Comparison of ENCODE assay signal across 8 cellular contexts in the genomic region with DNA sequence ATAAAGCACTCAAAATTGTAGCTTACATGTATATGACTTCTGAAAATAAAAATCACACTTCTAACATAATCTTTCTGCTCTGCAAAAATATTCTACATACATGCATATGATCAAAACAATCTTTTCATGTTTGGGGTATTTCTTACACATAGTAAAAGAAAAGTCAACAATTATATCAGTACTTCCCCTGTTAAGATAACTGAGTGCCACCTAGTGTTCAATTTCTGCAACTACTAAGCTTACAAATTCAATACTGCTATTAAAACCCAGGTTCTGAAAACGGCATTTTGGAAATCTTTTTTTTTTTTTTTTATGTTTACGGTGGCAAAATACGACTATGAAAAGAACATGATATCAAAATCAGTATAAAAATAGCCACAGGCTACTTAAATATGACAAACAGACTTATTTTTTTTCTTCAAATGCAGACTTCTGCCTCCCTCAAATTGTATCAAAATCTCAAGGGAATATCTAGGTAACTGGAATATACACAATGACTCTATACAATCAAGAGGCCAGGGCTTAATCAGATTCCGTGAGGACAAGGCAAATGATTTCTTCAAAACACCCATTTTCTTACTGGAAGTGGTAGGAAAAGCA. TPM values are rescaled to one million over a fixed set of nuclear protein-coding genes. Genes with fewer than 3 reads are reported as not detected.
DNase-seq lines count a peak whose midpoint lies in the region; ATAC-seq, FAIRE-seq and TF ChIP-seq lines count a peak whose summit lies in the region.
"Not testable (repeated sequence)": the region's sequence is repeated elsewhere in the genome, so short reads cannot be mapped to it uniquely, and the experiment has no call there.

No MANE protein-coding gene starts in this region.

- H3K27ac Mint-ChIP-seq in Caco-2 (ENCODE audit: unreplicated experiment); astrocyte (ENCODE audit: unreplicated experiment): not testable (repeated sequence)

- not testable (repeated sequence) for H2AFZ ChIP-seq in astrocyte (ENCODE audit: low read depth, low read length)

- H3K9me3 Mint-ChIP-seq in Caco-2 (ENCODE audit: unreplicated experiment); astrocyte (ENCODE audit: unreplicated experiment): not testable (repeated sequence)

- peak; percentile 84 for FAIRE-seq in RCC 7860 (lab: Jason Lieb, UNC)
- FAIRE-seq in astrocyte (lab: Jason Lieb, UNC): peak; percentile 50

- CTCF ChIA-PET in Caco-2 (lab: Charles Lee): not testable (repeated sequence)

- H3K9me3 ChIP-seq in Caco-2; astrocyte (ENCODE audit: insufficient read depth, low read depth, low read length); lower lobe of right lung; thoracic aorta: not testable (repeated sequence)

- peak; percentile 61 for ATAC-seq in GM18907 (IDR thresholded peaks at IDR 0.05; ENCODE audit: unreplicated experiment)
- ATAC-seq in lower lobe of right lung: peak in 1 of 2 donors; percentile 85
- not testable (repeated sequence) for ATAC-seq in thoracic aorta (ENCODE audit: insufficient number of reproducible peaks, low FRiP score, low read depth)

- H3K4me1 Mint-ChIP-seq in Caco-2 (ENCODE audit: low read depth, unreplicated experiment); astrocyte (ENCODE audit: low read depth, unreplicated experiment): not testable (repeated sequence)

- H3K79me2 ChIP-seq in astrocyte (ENCODE audit: insufficient read depth, low read length): not testable (repeated sequence)

- not testable (repeated sequence) for H3K4me1 ChIP-seq in Caco-2; astrocyte (ENCODE audit: insufficient read depth, low read length); lower lobe of right lung; thoracic aorta (ENCODE audit: control insufficient read depth in 1 of 2, low read depth in 2 of 2)

- not testable (repeated sequence) for H3K27me3 Mint-ChIP-seq in Caco-2 (ENCODE audit: insufficient read depth, unreplicated experiment)
- H3K27me3 Mint-ChIP-seq in astrocyte (ENCODE audit: low read depth, unreplicated experiment): peaks cover 28% of the 10 kb centered on the region

- DNase-seq in Caco-2; LNCaP clone FGC (ENCODE audit: low read depth); RCC 7860 (ENCODE audit: low spot score); astrocyte (ENCODE audit: low read depth); fibroblast of mammary gland (ENCODE audit: low read depth); lower lobe of right lung; thoracic aorta (ENCODE audit: low spot score): not testable (repeated sequence)

- POLR2A ChIA-PET in Caco-2 (lab: Charles Lee): not testable (repeated sequence)

- TSS peak; percentile 57 for BruUV-seq in Caco-2 (replicated peaks; lab: Mats Ljungman, UMichigan)

- H3K36me3 ChIP-seq in Caco-2 (ENCODE audit: control insufficient read depth, insufficient read depth, low read length); astrocyte (ENCODE audit: insufficient read depth, low read length); lower lobe of right lung; thoracic aorta: not testable (repeated sequence)

- H4K20me1 ChIP-seq in astrocyte (ENCODE audit: insufficient read depth, low read length): not testable (repeated sequence)

- intact Hi-C loops in Caco-2 (cut with micrococcal nuclease; ENCODE audit: unreplicated experiment); lower lobe of right lung (cut with DNase I): not testable (repeated sequence)

- H3K4me3 Mint-ChIP-seq in Caco-2 (ENCODE audit: unreplicated experiment); astrocyte (ENCODE audit: unreplicated experiment): not testable (repeated sequence)

- H3K27me3 ChIP-seq in Caco-2 (replicated peaks; ENCODE audit: control insufficient read depth, insufficient read depth, low read length); astrocyte (ENCODE audit: insufficient read depth, low read length); lower lobe of right lung (ENCODE audit: low read depth); thoracic aorta (replicated peaks; ENCODE audit: insufficient read depth): not testable (repeated sequence)

- H3K4me2 ChIP-seq in astrocyte (ENCODE audit: low read length): not testable (repeated sequence)

- H3K9ac ChIP-seq in astrocyte (ENCODE audit: low read length): not testable (repeated sequence)

- not testable (repeated sequence) for TF ChIP-seq CTCF in Caco-2 (IDR thresholded peaks at IDR 0.05; ENCODE audit: insufficient read depth in 1 of 2, low read depth in 1 of 2, low read length in 1 of 2, severe bottlenecking in 1 of 2, unreplicated experiment in 1 of 2)
- TF ChIP-seq CTCF in LNCaP clone FGC (IDR thresholded peaks at IDR 0.05; ENCODE audit: control insufficient read depth, extremely low read depth, insufficient read depth) (peak; percentile 22; the same call in 1 of the 2 replicates), astrocyte (IDR thresholded peaks at IDR 0.05; ENCODE audit: insufficient read depth, low read depth, low read length) (peak; percentile 20), fibroblast of mammary gland (conservative IDR thresholded peaks at IDR 0.05; ENCODE audit: control insufficient read depth, insufficient read depth, low read depth, low read length) (peak; percentile 16), lower lobe of right lung (IDR thresholded peaks at IDR 0.05) (peak; percentile 39), thoracic aorta (IDR thresholded peaks at IDR 0.05) (peak; percentile 43)

- H3K4me3 ChIP-seq in Caco-2 (ENCODE audit: low read depth, low read length); LNCaP clone FGC (ENCODE audit: low read depth, low read length); astrocyte (ENCODE audit: insufficient read depth, low read depth, low read length); fibroblast of mammary gland (ENCODE audit: control insufficient read depth, low read depth, low read length); lower lobe of right lung; thoracic aorta: not testable (repeated sequence)

- H3K36me3 Mint-ChIP-seq in Caco-2 (ENCODE audit: insufficient read depth, unreplicated experiment); astrocyte (ENCODE audit: low read depth, unreplicated experiment): not testable (repeated sequence)

- not testable (repeated sequence) for H3K27ac ChIP-seq in astrocyte (ENCODE audit: low read depth, low read length); lower lobe of right lung; thoracic aorta

RNA-seq across cellular contexts. Expression of a gene that starts 18.1 kb away (rescaled TPM):
- total RNA-seq in Caco-2 (2022): 1,622 and 1,638 TPM in 2 replicates
- 1,356 and 1,553 TPM in 2 replicates for total RNA-seq in astrocyte
- total RNA-seq in lower lobe of right lung: 6,803 TPM
- total RNA-seq in thoracic aorta: under 1 TPM; under 0.01 TPM

RNA-seq across cellular contexts. Expression of a gene that starts 55.5 kb away (rescaled TPM):
- 1,622 and 1,638 TPM in 2 replicates for total RNA-seq in Caco-2 (2022)
- 1,356 and 1,553 TPM in 2 replicates for total RNA-seq in astrocyte
- 6,803 TPM for total RNA-seq in lower lobe of right lung
- total RNA-seq in thoracic aorta: under 1 TPM; under 0.01 TPM

Comparison
In these comparisons a context has a peak if more than half of its experiments do, and no peak if none do; other contexts are left out.
1. RNA of a gene that starts 18.1 kb away (total RNA-seq): 6,803 TPM in lower lobe of right lung (single experiment), 1,622 to 1,638 TPM in Caco-2 and 1,356 to 1,553 TPM in astrocyte; under 0.01 TPM in thoracic aorta; every median in the first group is over 1,000 times any median in the second.
2. RNA of a gene that starts 55.5 kb away (total RNA-seq): 6,803 TPM in lower lobe of right lung (single experiment), 1,622 to 1,638 TPM in Caco-2 and 1,356 to 1,553 TPM in astrocyte; under 0.01 TPM in thoracic aorta; every median in the first group is over 1,000 times any median in the second.